ENCODE assay signal across 7 cellular contexts in genomic region chr12:113271853-113272561, GRCh38.
DNase-seq lines count a peak whose midpoint lies in the region; ATAC-seq lines count a peak whose summit lies in the region.

No MANE protein-coding gene starts in this region.

- peak; percentile 23 for DNase-seq in HPDE6-E6E7 (ENCODE audit: extremely low spot score)
- DNase-seq in astrocyte of the hippocampus (ENCODE audit: low read depth, low spot score), result peak; percentile 55
- DNase-seq in hypothalamus (lab: John Stamatoyannopoulos, UW), result peak in 42 of 51 donors; percentile 12 to 76 (median 42)
- DNase-seq in stimulated activated CD4-positive, alpha-beta T cell treated with anti-CD3 and anti-CD28 coated beads, Interleukin-1b, Interleukin-23, amount 100 ng/mL, for 48 hours, result peak; percentile 34
- no peak for DNase-seq in SIG-M5 treated with dmso at 0.1 percent for 504 hours (lab: John Stamatoyannopoulos, UW; ENCODE audit: unreplicated experiment)

- ATAC-seq in HG03565 (IDR thresholded peaks at IDR 0.05; ENCODE audit: unreplicated experiment) (no peak), HG03442 (IDR thresholded peaks at IDR 0.05; ENCODE audit: unreplicated experiment) (no peak)
